Comparison of ENCODE assay signal across 8 cellular contexts in the genomic region with DNA sequence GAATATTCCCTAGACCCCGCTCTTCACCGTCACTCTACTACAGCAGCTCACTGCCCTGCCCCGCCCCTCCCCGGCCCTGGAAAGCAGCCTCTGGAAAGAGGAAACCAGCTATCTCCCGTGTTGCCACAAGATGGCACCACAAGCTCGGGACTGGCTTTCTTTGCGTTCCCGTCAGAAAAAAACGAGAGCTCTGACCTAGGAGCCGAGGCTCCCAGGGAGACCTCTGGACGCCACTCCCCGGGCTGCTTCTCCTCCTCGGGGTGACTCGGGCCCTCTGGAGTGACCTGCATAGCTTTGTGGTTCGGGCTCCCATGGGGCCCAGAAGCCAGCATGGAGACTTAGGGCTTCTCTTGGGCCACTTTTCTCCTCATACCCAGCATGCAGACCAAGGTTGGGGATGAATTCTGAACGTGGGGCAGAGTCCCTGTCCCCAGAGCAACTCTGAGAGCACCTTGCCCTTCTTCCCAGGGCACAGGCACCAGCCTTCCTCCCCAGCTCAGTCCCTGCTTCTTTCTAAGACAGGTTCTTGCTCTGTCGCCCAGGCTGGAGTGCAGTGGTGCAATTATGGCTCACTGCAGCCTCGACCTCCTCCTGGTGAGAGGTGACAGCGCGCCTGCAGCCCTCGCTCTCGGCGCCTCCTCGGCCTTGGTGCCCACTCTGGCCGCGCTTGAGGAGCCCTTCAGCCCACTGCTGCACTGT. TPM values are rescaled to one million over a fixed set of nuclear protein-coding genes. Genes with fewer than 3 reads are reported as not detected.
A peak's percentile ranks its signal among the peaks of the same experiment; 100 is the strongest.
DNase-seq lines count a peak whose midpoint lies in the region; ATAC-seq and TF ChIP-seq lines count a peak whose summit lies in the region.

No MANE protein-coding gene starts in this region.

- H4K20me1 ChIP-seq in Loucy (ENCODE audit: insufficient read depth, low read length, poor library complexity, severe bottlenecking), result no peaks in the 10 kb centered on the region

- H3K4me3 ChIP-seq in Loucy (ENCODE audit: low read length, poor library complexity, severe bottlenecking) (peak overlapping the region; percentile 66), suprapubic skin (peak overlapping the region; percentile 25)

- peaks cover 30% of the 10 kb centered on the region for H3K4me1 ChIP-seq in Loucy (ENCODE audit: insufficient read depth, low read length, poor library complexity, severe bottlenecking)
- H3K4me1 ChIP-seq in suprapubic skin, result peaks cover 11% of the 10 kb centered on the region

- H3K9me2 ChIP-seq in Loucy (replicated peaks; ENCODE audit: low read depth, low read length), result no peaks in the 10 kb centered on the region

- peak; percentile 88 for DNase-seq in ELR (ENCODE audit: low read depth)
- peak; percentile 76 for DNase-seq in SHP77 treated with DMSO at 0.1 percent for 48 hours (lab: John Stamatoyannopoulos, UW)
- peak; percentile 91 for DNase-seq in activated effector memory CD4-positive, alpha-beta T cell treated with anti-CD3 and anti-CD28 coated beads, Interleukin-2, amount 50 U/mL, for 16 hours
- peak; percentile 76 for DNase-seq in foreskin melanocyte
- peak; percentile 73 for DNase-seq in omental fat pad (ENCODE audit: low spot score)
- peak; percentile 91 to 92 for DNase-seq in suprapubic skin (ENCODE audit: low spot score in 2 of 2)

- no peaks in the 10 kb centered on the region for H3F3A ChIP-seq in Loucy (ENCODE audit: low read depth)

- TF ChIP-seq CTCF in Loucy (conservative IDR thresholded peaks at IDR 0.05; ENCODE audit: low read length) (peak; percentile 84), omental fat pad (IDR thresholded peaks at IDR 0.05) (peak in 2 of 3 donors; percentile 23 to 75), suprapubic skin (IDR thresholded peaks at IDR 0.05) (peak; percentile 83 to 94)

- H3K9ac ChIP-seq in Loucy (ENCODE audit: low read depth, low read length, poor library complexity, severe bottlenecking), result peak overlapping the region; percentile 55

- ATAC-seq in omental fat pad (ENCODE audit: low FRiP score) (peak; percentile 83), GM19397 (IDR thresholded peaks at IDR 0.05; ENCODE audit: unreplicated experiment) (no peak)

- peak overlapping the region; percentile 80 for H3K4me2 ChIP-seq in Loucy (ENCODE audit: low read depth, low read length, poor library complexity, severe bottlenecking)

- no peak overlapping the region for H3K27ac ChIP-seq in suprapubic skin

- no peak for TF ChIP-seq EP300 in suprapubic skin (IDR thresholded peaks at IDR 0.05)

- H3K9me3 ChIP-seq in Loucy (ENCODE audit: insufficient read depth, low read depth, low read length), result no peaks in the 10 kb centered on the region
- no peaks in the 10 kb centered on the region for H3K9me3 ChIP-seq in suprapubic skin

- H3K79me2 ChIP-seq in Loucy (ENCODE audit: insufficient read depth, low read length), result no peaks in the 10 kb centered on the region

- TF ChIP-seq POLR2A in suprapubic skin (IDR thresholded peaks at IDR 0.05), result no peak

- no peaks in the 10 kb centered on the region for H3K36me3 ChIP-seq in Loucy (ENCODE audit: insufficient read depth, low read length)
- H3K36me3 ChIP-seq in suprapubic skin, result no peaks in the 10 kb centered on the region

- 22% methylated on average over 17 of the region's 26 CpGs for WGBS in suprapubic skin

- H2AFZ ChIP-seq in Loucy (ENCODE audit: low read length), result peak overlapping the region; percentile 94

- H3K27me3 ChIP-seq in Loucy (ENCODE audit: insufficient read depth, low read length, poor library complexity, severe bottlenecking) (no peaks in the 10 kb centered on the region), suprapubic skin (peaks cover 11% of the 10 kb centered on the region)

RNA-seq across cellular contexts. Expression of gene STOML1, which starts 19.0 kb away (rescaled TPM):
- total RNA-seq in omental fat pad, result 10 to 100 TPM in 3 of 4 donors, 1 to 10 TPM in 1; 9.8 to 24.0 (median 15.9) TPM
- total RNA-seq in suprapubic skin, result 10 to 100 TPM in 3 of 4 donors, 1 to 10 TPM in 1; 9.7 to 25.3 (median 10.7) TPM

RNA-seq across cellular contexts. Expression of gene PML, which starts 21.4 kb away (rescaled TPM):
- total RNA-seq in omental fat pad, result 100 to 1,000 TPM in 2 of 4 donors, 10 to 100 TPM in 2; 39.3 to 172 (median 86.5) TPM
- total RNA-seq in suprapubic skin, result 100 to 1,000 TPM in 1 of 4 donors, 10 to 100 TPM in 3; 59.2 to 111 (median 82.5) TPM

RNA-seq across cellular contexts. Expression of gene LOXL1, which starts 46.9 kb away (rescaled TPM):
- total RNA-seq in omental fat pad (10 to 100 TPM in 1 of 4 donors, 1 to 10 TPM in 3; 6.2 to 12.9 (median 8.6) TPM), suprapubic skin (10 to 100 TPM in 1 of 4 donors, 1 to 10 TPM in 3; 4.3 to 12.1 (median 7.3) TPM)
